In genomic region chr7:148927141-148927540, GRCh38 we compare ENCODE assay signal across 17 cellular contexts. TPM values are rescaled to one million over a fixed set of nuclear protein-coding genes. Genes with fewer than 3 reads are reported as not detected.
DNase-seq lines count a peak whose midpoint lies in the region; ATAC-seq, FAIRE-seq and TF ChIP-seq lines count a peak whose summit lies in the region.
"Had no signal": no experiment of that assay in that cellular context is flagged by ENCODE, and none has a peak within 500 bp of the region (broad histone marks: within the 10 kb centered on the region; RNA-seq: fewer than 3 reads in every experiment).

No MANE protein-coding gene starts in this region.

- H3K4me3 ChIP-seq in lower lobe of right lung, result no peak overlapping the region

- H3K36me3 Mint-ChIP-seq in activated CD8-positive, alpha-beta T cell treated with anti-CD3 and anti-CD28 coated beads for 36 hours (ENCODE audit: low read depth), result peaks cover 21% of the 10 kb centered on the region
- peaks cover 4% of the 10 kb centered on the region for H3K36me3 Mint-ChIP-seq in activated CD8-positive, alpha-beta T cell treated with anti-CD3 and anti-CD28 coated beads, Interleukin-2, amount 10 ng/mL, durations not matched to agents 7 days and 5 days (ENCODE audit: low read depth)
- H3K36me3 Mint-ChIP-seq in activated T-helper 2 cell treated with anti-CD3 and anti-CD28 coated beads, Interferon-gamma antibody, Interleukin-2, Interleukin-4, amounts not matched to agents 10 μg/mL and 5 μg/mL and 100 μg/mL, durations not matched to agents 14 hours and 24 hours and 36 hours (ENCODE audit: low read depth), result peaks cover 9% of the 10 kb centered on the region
- no peaks in the 10 kb centered on the region for H3K36me3 Mint-ChIP-seq in nephron (ENCODE audit: low read depth)
- H3K36me3 Mint-ChIP-seq: WTC11 had no signal

- no peak for TF ChIP-seq CTCF in activated CD8-positive, alpha-beta T cell treated with anti-CD3 and anti-CD28 coated beads for 36 hours (IDR thresholded peaks at IDR 0.05)
- TF ChIP-seq CTCF in nephron (IDR thresholded peaks at IDR 0.05; ENCODE audit: unreplicated experiment in 3 of 3) (no peak), lower lobe of right lung (IDR thresholded peaks at IDR 0.05) (no peak)

- H3K36me3 ChIP-seq in lower lobe of right lung, result no peaks in the 10 kb centered on the region

- POLR2A ChIA-PET in activated CD8-positive, alpha-beta T cell treated with anti-CD3 and anti-CD28 coated beads for 36 hours (lab: Charles Lee), result interaction anchor here (0.6 to 2.7 kb wide), 6 partner anchors 10 to 263 kb away, joined by 3 to 10 read pairs (median 6); no protein-coding TSS in a partner anchor
- POLR2A ChIA-PET in activated CD8-positive, alpha-beta T cell treated with anti-CD3 and anti-CD28 coated beads, Interleukin-2, amount 10 ng/mL, durations not matched to agents 7 days and 5 days (lab: Charles Lee), result no interaction called here

- H3K4me1 Mint-ChIP-seq in activated CD8-positive, alpha-beta T cell treated with anti-CD3 and anti-CD28 coated beads for 36 hours (ENCODE audit: low read depth), result peaks cover 52% of the 10 kb centered on the region
- peaks cover 25% of the 10 kb centered on the region for H3K4me1 Mint-ChIP-seq in activated CD8-positive, alpha-beta T cell treated with anti-CD3 and anti-CD28 coated beads, Interleukin-2, amount 10 ng/mL, durations not matched to agents 7 days and 5 days (ENCODE audit: low read depth)
- H3K4me1 Mint-ChIP-seq in activated T-helper 2 cell treated with anti-CD3 and anti-CD28 coated beads, Interferon-gamma antibody, Interleukin-2, Interleukin-4, amounts not matched to agents 10 μg/mL and 5 μg/mL and 100 μg/mL, durations not matched to agents 14 hours and 24 hours and 36 hours (ENCODE audit: low read depth), result peaks cover 30% of the 10 kb centered on the region
- peaks cover 32% of the 10 kb centered on the region for H3K4me1 Mint-ChIP-seq in nephron

- intact Hi-C loops in activated CD8-positive, alpha-beta T cell treated with anti-CD3 and anti-CD28 coated beads for 36 hours (cut with micrococcal nuclease), result no loop called here
- intact Hi-C loops in activated T-helper 2 cell treated with anti-CD3 and anti-CD28 coated beads, Interferon-gamma antibody, Interleukin-2, Interleukin-4, amounts not matched to agents 10 μg/mL and 5 μg/mL and 100 μg/mL, durations not matched to agents 14 hours and 24 hours and 36 hours (cut with micrococcal nuclease), result loop anchor here (1.0 kb wide), 1 partner anchor 12 kb away; no protein-coding TSS in a partner anchor
- intact Hi-C loops in lower lobe of right lung (cut with DNase I), result no loop called here

- H3K27me3 Mint-ChIP-seq in activated CD8-positive, alpha-beta T cell treated with anti-CD3 and anti-CD28 coated beads for 36 hours, result no peaks in the 10 kb centered on the region
- H3K27me3 Mint-ChIP-seq in activated CD8-positive, alpha-beta T cell treated with anti-CD3 and anti-CD28 coated beads, Interleukin-2, amount 10 ng/mL, durations not matched to agents 7 days and 5 days (ENCODE audit: low read depth), result no peaks in the 10 kb centered on the region
- no peaks in the 10 kb centered on the region for H3K27me3 Mint-ChIP-seq in activated T-helper 2 cell treated with anti-CD3 and anti-CD28 coated beads, Interferon-gamma antibody, Interleukin-2, Interleukin-4, amounts not matched to agents 10 μg/mL and 5 μg/mL and 100 μg/mL, durations not matched to agents 14 hours and 24 hours and 36 hours (ENCODE audit: low read depth)
- H3K27me3 Mint-ChIP-seq in nephron (ENCODE audit: low read depth), result no peaks in the 10 kb centered on the region
- H3K27me3 Mint-ChIP-seq: CD4-positive, CD25-positive, alpha-beta regulatory T cell had no signal

- no peak for DNase-seq in activated CD8-positive, alpha-beta T cell treated with anti-CD3 and anti-CD28 coated beads for 36 hours
- DNase-seq in activated CD8-positive, alpha-beta T cell treated with anti-CD3 and anti-CD28 coated beads, Interleukin-2, amount 10 ng/mL, durations not matched to agents 7 days and 5 days, result no peak
- DNase-seq in activated T-helper 2 cell treated with anti-CD3 and anti-CD28 coated beads, Interferon-gamma antibody, Interleukin-2, Interleukin-4, amounts not matched to agents 10 μg/mL and 5 μg/mL and 100 μg/mL, durations not matched to agents 14 hours and 24 hours and 36 hours (ENCODE audit: low spot score), result no peak
- DNase-seq in iPS-NIHi11 (ENCODE audit: low spot score) (no peak), lower lobe of right lung (no peak), HTR-8/SVneo (ENCODE audit: insufficient read length, low spot score) (no peak)
- DNase-seq: anterior cingulate cortex; cerebellar nuclear complex; DND-41; foreskin melanocyte; posterior cingulate gyrus; stimulated activated naive CD4-positive, alpha-beta T cell treated with Interleukin-2 at 50 U/mL for 16 hours had no signal

- H3K27me3 ChIP-seq in lower lobe of right lung (ENCODE audit: low read depth), result no peaks in the 10 kb centered on the region

- peaks cover 2% of the 10 kb centered on the region for H3K9me3 Mint-ChIP-seq in activated CD8-positive, alpha-beta T cell treated with anti-CD3 and anti-CD28 coated beads for 36 hours
- no peaks in the 10 kb centered on the region for H3K9me3 Mint-ChIP-seq in activated CD8-positive, alpha-beta T cell treated with anti-CD3 and anti-CD28 coated beads, Interleukin-2, amount 10 ng/mL, durations not matched to agents 7 days and 5 days (ENCODE audit: insufficient read depth)
- H3K9me3 Mint-ChIP-seq in activated T-helper 2 cell treated with anti-CD3 and anti-CD28 coated beads, Interferon-gamma antibody, Interleukin-2, Interleukin-4, amounts not matched to agents 10 μg/mL and 5 μg/mL and 100 μg/mL, durations not matched to agents 14 hours and 24 hours and 36 hours, result no peaks in the 10 kb centered on the region
- no peaks in the 10 kb centered on the region for H3K9me3 Mint-ChIP-seq in nephron

- H3K4me3 Mint-ChIP-seq in activated CD8-positive, alpha-beta T cell treated with anti-CD3 and anti-CD28 coated beads for 36 hours, result no peak overlapping the region
- no peak overlapping the region for H3K4me3 Mint-ChIP-seq in activated CD8-positive, alpha-beta T cell treated with anti-CD3 and anti-CD28 coated beads, Interleukin-2, amount 10 ng/mL, durations not matched to agents 7 days and 5 days
- H3K4me3 Mint-ChIP-seq in activated T-helper 2 cell treated with anti-CD3 and anti-CD28 coated beads, Interferon-gamma antibody, Interleukin-2, Interleukin-4, amounts not matched to agents 10 μg/mL and 5 μg/mL and 100 μg/mL, durations not matched to agents 14 hours and 24 hours and 36 hours (ENCODE audit: low read depth), result no peak overlapping the region
- peak overlapping the region in 2 of 3 experiments; percentile 12 to 41 for H3K4me3 Mint-ChIP-seq in nephron
- H3K4me3 Mint-ChIP-seq: WTC11 had no signal

- FAIRE-seq in HTR-8/SVneo (lab: Jason Lieb, UNC), result no peak

- H3K4me1 ChIP-seq in lower lobe of right lung, result no peaks in the 10 kb centered on the region

- H3K9me3 ChIP-seq in lower lobe of right lung, result no peaks in the 10 kb centered on the region

- ATAC-seq in activated CD8-positive, alpha-beta T cell treated with anti-CD3 and anti-CD28 coated beads for 36 hours, result no peak
- ATAC-seq in activated CD8-positive, alpha-beta T cell treated with anti-CD3 and anti-CD28 coated beads, Interleukin-2, amount 10 ng/mL, durations not matched to agents 7 days and 5 days, result no peak
- ATAC-seq in GM19395 (IDR thresholded peaks at IDR 0.05; ENCODE audit: unreplicated experiment), result peak; percentile 7
- no peak for ATAC-seq in lower lobe of right lung
- ATAC-seq: left lobe of liver, WTC11 had no signal

- CTCF ChIA-PET in activated CD8-positive, alpha-beta T cell treated with anti-CD3 and anti-CD28 coated beads for 36 hours (lab: Charles Lee), result interaction anchor here (0.6 kb wide), 1 partner anchor 53 kb away, joined by 3 read pairs; no protein-coding TSS in a partner anchor
- CTCF ChIA-PET in activated CD8-positive, alpha-beta T cell treated with anti-CD3 and anti-CD28 coated beads, Interleukin-2, amount 10 ng/mL, durations not matched to agents 7 days and 5 days (lab: Charles Lee), result interaction anchor here (1.0 kb wide), 1 partner anchor 14 kb away, joined by 3 read pairs; no protein-coding TSS in a partner anchor

- no peak overlapping the region for H3K27ac ChIP-seq in lower lobe of right lung

- H3K27ac Mint-ChIP-seq in activated CD8-positive, alpha-beta T cell treated with anti-CD3 and anti-CD28 coated beads for 36 hours, result peak overlapping the region; percentile 87
- no peak overlapping the region for H3K27ac Mint-ChIP-seq in activated CD8-positive, alpha-beta T cell treated with anti-CD3 and anti-CD28 coated beads, Interleukin-2, amount 10 ng/mL, durations not matched to agents 7 days and 5 days
- H3K27ac Mint-ChIP-seq in activated T-helper 2 cell treated with anti-CD3 and anti-CD28 coated beads, Interferon-gamma antibody, Interleukin-2, Interleukin-4, amounts not matched to agents 10 μg/mL and 5 μg/mL and 100 μg/mL, durations not matched to agents 14 hours and 24 hours and 36 hours, result peak overlapping the region; percentile 80
- H3K27ac Mint-ChIP-seq in nephron, result peak overlapping the region; percentile 87 to 94 (median 89)
- H3K27ac Mint-ChIP-seq: WTC11 had no signal

RNA-seq across cellular contexts. Expression of gene EZH2, which starts 43.0 kb away (rescaled TPM):
- total RNA-seq in activated CD8-positive, alpha-beta T cell treated with anti-CD3 and anti-CD28 coated beads for 36 hours, result 100 to 1,000 TPM; 112 to 114 TPM
- 100 to 1,000 TPM; 115 to 118 TPM for total RNA-seq in activated CD8-positive, alpha-beta T cell treated with anti-CD3 and anti-CD28 coated beads, Interleukin-2, amount 10 ng/mL, durations not matched to agents 7 days and 5 days
- total RNA-seq in activated T-helper 2 cell treated with anti-CD3 and anti-CD28 coated beads, Interferon-gamma antibody, Interleukin-2, Interleukin-4, amounts not matched to agents 10 μg/mL and 5 μg/mL and 100 μg/mL, durations not matched to agents 14 hours and 24 hours and 36 hours, result 91.0 and 91.7 TPM in 2 replicates
- 3.5 TPM for total RNA-seq in lower lobe of right lung

Comparison
In these comparisons a context has a peak if more than half of its experiments do, and no peak if none do; other contexts are left out.
1. H3K4me3 Mint-ChIP-seq: peak in nephron (2 of 3); none in activated CD8-positive, alpha-beta T cell treated with anti-CD3 and anti-CD28 coated beads for 36 hours (single experiment), activated CD8-positive, alpha-beta T cell treated with anti-CD3 and anti-CD28 coated beads, Interleukin-2, amount 10 ng/mL, durations not matched to agents 7 days and 5 days (single experiment) and activated T-helper 2 cell treated with anti-CD3 and anti-CD28 coated beads, Interferon-gamma antibody, Interleukin-2, Interleukin-4, amounts not matched to agents 10 μg/mL and 5 μg/mL and 100 μg/mL, durations not matched to agents 14 hours and 24 hours and 36 hours (single experiment).
2. RNA of gene EZH2, which starts 43.0 kb away (total RNA-seq): 115 to 118 TPM in activated CD8-positive, alpha-beta T cell treated with anti-CD3 and anti-CD28 coated beads, Interleukin-2, amount 10 ng/mL, durations not matched to agents 7 days and 5 days, 112 to 114 TPM in activated CD8-positive, alpha-beta T cell treated with anti-CD3 and anti-CD28 coated beads for 36 hours and 91.0 to 91.7 TPM in activated T-helper 2 cell treated with anti-CD3 and anti-CD28 coated beads, Interferon-gamma antibody, Interleukin-2, Interleukin-4, amounts not matched to agents 10 μg/mL and 5 μg/mL and 100 μg/mL, durations not matched to agents 14 hours and 24 hours and 36 hours; 3.5 TPM in lower lobe of right lung (single experiment); every median in the first group is over 10 times any median in the second.